ENCODE assay signal across 15 cellular contexts in the genomic region with DNA sequence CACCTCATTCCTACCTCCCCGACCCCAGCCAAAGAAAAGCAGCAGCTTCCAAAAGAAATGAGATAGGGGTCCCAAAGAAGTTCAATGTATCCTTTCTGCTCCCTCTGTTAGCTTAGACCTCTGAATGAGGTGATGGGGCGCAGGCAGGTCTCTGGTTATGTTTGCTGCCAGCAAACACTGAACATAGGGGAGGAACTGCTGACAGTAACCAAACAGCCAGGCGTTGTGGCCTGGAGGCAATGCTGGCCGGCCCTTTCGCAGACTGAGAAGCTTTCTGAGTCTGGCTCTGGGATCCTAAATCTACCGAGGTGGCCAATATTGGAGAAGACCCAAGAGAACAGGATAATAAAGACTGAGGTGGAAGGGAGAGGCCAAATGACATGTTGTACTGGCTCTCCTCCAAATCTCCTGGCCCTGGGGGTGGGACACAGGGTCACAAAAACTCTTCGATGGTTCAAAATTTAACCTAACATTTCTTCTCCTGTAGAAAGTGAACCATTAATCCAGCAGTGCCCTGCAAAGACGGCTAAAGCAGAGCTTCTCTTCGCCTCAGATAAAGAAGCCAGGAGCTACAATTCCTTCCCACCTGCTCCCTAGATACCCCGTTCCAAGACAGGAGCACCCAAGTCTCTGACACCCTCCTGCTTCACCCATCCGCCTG. TPM values are rescaled to one million over a fixed set of nuclear protein-coding genes. Genes with fewer than 3 reads are reported as not detected.
DNase-seq lines count a peak whose midpoint lies in the region; ATAC-seq and TF ChIP-seq lines count a peak whose summit lies in the region.
"Had no signal": no experiment of that assay in that cellular context is flagged by ENCODE, and none has a peak within 500 bp of the region (broad histone marks: within the 10 kb centered on the region; RNA-seq: fewer than 3 reads in every experiment).

No MANE protein-coding gene starts in this region.

- no peak for TF ChIP-seq CTCF in PC-3 (conservative IDR thresholded peaks at IDR 0.05; ENCODE audit: low read depth, low read length)
- TF ChIP-seq CTCF in neural crest cell (conservative IDR thresholded peaks at IDR 0.05), result no peak

- no peaks in the 10 kb centered on the region for H3K36me3 Mint-ChIP-seq in neural crest cell (ENCODE audit: low read depth)

- H3K4me3 Mint-ChIP-seq in neural crest cell, result no peak overlapping the region
- H3K4me3 Mint-ChIP-seq: activated CD4-positive, alpha-beta memory T cell treated with anti-CD3 and anti-CD28 coated beads, Interleukin-2, amount 10 ng/mL, durations not matched to agents 7 days and 5 days had no signal

- DNase-seq in PC-3, result no peak
- peak; percentile 9 for DNase-seq in epidermal melanocyte (ENCODE audit: insufficient read length, low spot score)
- no peak for DNase-seq in neural crest cell (ENCODE audit: low read depth, low spot score)
- no peak for DNase-seq in NCI-H2029 treated with DMSO at 0.1 percent for 48 hours (lab: John Stamatoyannopoulos, UW)
- DNase-seq in activated T-cell treated with anti-CD3 and anti-CD28 coated beads for 4 hours, result no peak
- DNase-seq: activated CD4-positive, alpha-beta memory T cell treated with anti-CD3 and anti-CD28 coated beads, Interleukin-2, amount 10 ng/mL, durations not matched to agents 7 days and 5 days; cerebellar nuclear complex; foreskin keratinocyte; NCI-H1930; NCI-H510A treated with DMSO at 0.1 percent for 48 hours had no signal

- peak overlapping the region; percentile 78 for H3K27ac Mint-ChIP-seq in neural crest cell (ENCODE audit: unreplicated experiment)
- H3K27ac Mint-ChIP-seq: activated CD4-positive, alpha-beta memory T cell treated with anti-CD3 and anti-CD28 coated beads, Interleukin-2, amount 10 ng/mL, durations not matched to agents 7 days and 5 days had no signal

- H3K36me3 ChIP-seq in BLaER1, result no peaks in the 10 kb centered on the region
- no peaks in the 10 kb centered on the region for H3K36me3 ChIP-seq in PC-3 (ENCODE audit: low read depth, low read length)

- H3K4me2 ChIP-seq in BLaER1 (peak overlapping the region; percentile 61), PC-3 (ENCODE audit: low read length) (no peak overlapping the region)

- no peaks in the 10 kb centered on the region for H3K9me2 ChIP-seq in PC-3 (replicated peaks; ENCODE audit: low read length)

- CTCF ChIA-PET in PC-3 (lab: Charles Lee), result interaction anchor here (0.8 to 1.3 kb wide), 2 partner anchors 12 to 74 kb away, joined by 3 to 5 read pairs; no protein-coding TSS in a partner anchor

- H3K9me3 Mint-ChIP-seq in neural crest cell, result no peaks in the 10 kb centered on the region
- H3K9me3 Mint-ChIP-seq: activated CD4-positive, alpha-beta memory T cell treated with anti-CD3 and anti-CD28 coated beads, Interleukin-2, amount 10 ng/mL, durations not matched to agents 7 days and 5 days had no signal

- no peak for ATAC-seq in PC-3
- no peak for ATAC-seq in GM19035 (IDR thresholded peaks at IDR 0.05; ENCODE audit: unreplicated experiment)
- no peak for ATAC-seq in HG03159 (IDR thresholded peaks at IDR 0.05; ENCODE audit: unreplicated experiment)
- ATAC-seq: foreskin keratinocyte had no signal

- H2AFZ ChIP-seq in PC-3 (ENCODE audit: low read length), result peak overlapping the region; percentile 20; the same call in 1 of the 2 replicates

- H3K9me3 ChIP-seq in BLaER1 (no peaks in the 10 kb centered on the region), PC-3 (ENCODE audit: low read length) (no peaks in the 10 kb centered on the region)

- intact Hi-C loops in PC-3 (cut with micrococcal nuclease), result loop anchor here (5.0 kb wide), 1 partner anchor 66 kb away; no protein-coding TSS in a partner anchor

- H3F3A ChIP-seq in PC-3 (ENCODE audit: low read length, unreplicated experiment), result no peaks in the 10 kb centered on the region

- POLR2A ChIA-PET in PC-3 (lab: Charles Lee; ENCODE audit: unreplicated experiment), result no interaction called here

- H3K4me1 ChIP-seq in BLaER1 (peaks cover 53% of the 10 kb centered on the region), PC-3 (ENCODE audit: insufficient read depth, low read length) (peaks cover 9% of the 10 kb centered on the region)

- H3K27ac ChIP-seq in BLaER1, result peak overlapping the region; percentile 3; the same call in 1 of the 2 replicates
- no peak overlapping the region for H3K27ac ChIP-seq in PC-3 (ENCODE audit: low read length)
- H3K27ac ChIP-seq: foreskin keratinocyte had no signal

- no peaks in the 10 kb centered on the region for H3K27me3 Mint-ChIP-seq in neural crest cell (ENCODE audit: low read depth)

- no peak overlapping the region for H3K4me3 ChIP-seq in BLaER1
- no peak overlapping the region for H3K4me3 ChIP-seq in PC-3 (ENCODE audit: low read length)

- no TSS peak for BruUV-seq in PC-3 (replicated peaks; lab: Mats Ljungman, UMichigan)

- H3K79me2 ChIP-seq in PC-3 (ENCODE audit: low read length), result no peaks in the 10 kb centered on the region

- H3K27me3 ChIP-seq in BLaER1, result no peaks in the 10 kb centered on the region
- no peaks in the 10 kb centered on the region for H3K27me3 ChIP-seq in PC-3 (ENCODE audit: low read length)
- H3K27me3 ChIP-seq: foreskin keratinocyte had no signal

- H4K20me1 ChIP-seq in BLaER1, result no peaks in the 10 kb centered on the region
- no peaks in the 10 kb centered on the region for H4K20me1 ChIP-seq in PC-3 (ENCODE audit: low read length)

- H3K9ac ChIP-seq in BLaER1, result no peak overlapping the region
- no peak overlapping the region for H3K9ac ChIP-seq in PC-3 (ENCODE audit: low read length)

- H3K4me1 Mint-ChIP-seq in neural crest cell, result peaks cover 22% of the 10 kb centered on the region

RNA-seq across cellular contexts. Expression of a gene that starts 19.6 kb away (rescaled TPM):
- total RNA-seq in PC-3 (2014; rRNA removed) (282 and 293 TPM in 2 replicates), neural crest cell (236 and 255 TPM in 2 replicates)

RNA-seq across cellular contexts. Expression of a gene that starts 22.8 kb away (rescaled TPM):
- total RNA-seq in PC-3 (2014; rRNA removed) (65.9 and 70.8 TPM in 2 replicates), neural crest cell (97.6 and 101 TPM in 2 replicates)

RNA-seq across cellular contexts. Expression of a gene that starts 52.4 kb away (rescaled TPM):
- 45.4 and 62.9 TPM in 2 replicates for total RNA-seq in PC-3 (2014; rRNA removed)
- total RNA-seq in neural crest cell, result 70.4 and 78.0 TPM in 2 replicates

RNA-seq across cellular contexts. Expression of a gene that starts 53.4 kb away (rescaled TPM):
- 130 TPM in 2 replicates for total RNA-seq in PC-3 (2014; rRNA removed)
- total RNA-seq in neural crest cell, result 49.4 and 55.6 TPM in 2 replicates

RNA-seq across cellular contexts. Expression of a gene that starts 59.7 kb away (rescaled TPM):
- total RNA-seq in PC-3 (2014; rRNA removed) (not detected in 2 replicates), neural crest cell (not detected in 2 replicates)
- total RNA-seq: activated CD4-positive, alpha-beta memory T cell treated with anti-CD3 and anti-CD28 coated beads, Interleukin-2, amount 10 ng/mL, durations not matched to agents 7 days and 5 days; foreskin keratinocyte; G401; lower leg skin had no signal
